In genomic region chr17:4945176-4945943, GRCh38 we compare ENCODE assay signal across 8 cellular contexts. TPM values are rescaled to one million over a fixed set of nuclear protein-coding genes. Genes with fewer than 3 reads are reported as not detected.
A peak's percentile ranks its signal among the peaks of the same experiment; 100 is the strongest.
DNase-seq lines count a peak whose midpoint lies in the region; ATAC-seq and TF ChIP-seq lines count a peak whose summit lies in the region.

No MANE protein-coding gene starts in this region.

- no peak for TF ChIP-seq CTCF in GM23338 (conservative IDR thresholded peaks at IDR 0.05; ENCODE audit: low read depth in 2 of 2)
- TF ChIP-seq CTCF in vagina (IDR thresholded peaks at IDR 0.05): no peak

- H3K9me3 ChIP-seq in vagina: no peaks in the 10 kb centered on the region

- H3K9me3 Mint-ChIP-seq in GM23338: no peaks in the 10 kb centered on the region; the same call in 2 of the 3 replicates

- peak; percentile 94 for DNase-seq in AG08395 (ENCODE audit: low spot score)
- peak; percentile 53 for DNase-seq in GM23338 (ENCODE audit: low spot score)
- peak; percentile 96 for DNase-seq in RKO (ENCODE audit: low spot score)
- DNase-seq in activated effector memory CD4-positive, alpha-beta T cell treated with anti-CD3 and anti-CD28 coated beads, Interleukin-2, amount 50 U/mL, for 16 hours: peak; percentile 94
- DNase-seq in head of caudate nucleus: peak in 41 of 42 donors; percentile 31 to 92 (median 68)
- no peak for DNase-seq in vagina (ENCODE audit: extremely low spot score in 2 of 2)

- no peak overlapping the region for H2AFZ ChIP-seq in GM23338

- H3K27me3 ChIP-seq in GM23338 (ENCODE audit: insufficient read depth): no peaks in the 10 kb centered on the region
- no peaks in the 10 kb centered on the region for H3K27me3 ChIP-seq in rectal smooth muscle tissue (ENCODE audit: control insufficient read depth, insufficient read depth, low read length)
- no peaks in the 10 kb centered on the region for H3K27me3 ChIP-seq in vagina

- H3K27ac Mint-ChIP-seq in GM23338: peak overlapping the region; percentile 92

- H3K36me3 ChIP-seq in GM23338 (ENCODE audit: insufficient read depth): peaks cover 21% of the 10 kb centered on the region
- peaks cover 35% of the 10 kb centered on the region for H3K36me3 ChIP-seq in rectal smooth muscle tissue (ENCODE audit: control insufficient read depth, insufficient read depth, low read length)
- H3K36me3 ChIP-seq in vagina: peaks cover 0 to 35% of the 10 kb centered on the region in 2 donors

- peaks cover 34% of the 10 kb centered on the region for H4K20me1 ChIP-seq in GM23338 (replicated peaks; ENCODE audit: insufficient read depth)

- H3K4me1 ChIP-seq in GM23338 (ENCODE audit: insufficient read depth) (peaks cover 34% of the 10 kb centered on the region), rectal smooth muscle tissue (ENCODE audit: control insufficient read depth, insufficient read depth, low read length) (peaks cover 26% of the 10 kb centered on the region), vagina (peaks cover 53% of the 10 kb centered on the region)

- H3K4me2 ChIP-seq in GM23338: peak overlapping the region; percentile 96

- H3K4me3 Mint-ChIP-seq in GM23338: peak overlapping the region; percentile 92

- peaks cover 30% of the 10 kb centered on the region for H3K27me3 Mint-ChIP-seq in GM23338 (ENCODE audit: insufficient read depth, low read depth, poor library complexity)

- H3K9ac ChIP-seq in rectal smooth muscle tissue (ENCODE audit: low read length): peak overlapping the region; percentile 39

- peaks cover 58% of the 10 kb centered on the region for H3K79me2 ChIP-seq in GM23338 (replicated peaks; ENCODE audit: insufficient read depth)

- H3K4me3 ChIP-seq in GM23338 (peak overlapping the region; percentile 96), rectal smooth muscle tissue (ENCODE audit: low read length) (peak overlapping the region; percentile 54), vagina (peak overlapping the region; percentile 27 to 91)

- no peak for ATAC-seq in GM23338
- no peak for ATAC-seq in GM19452 (IDR thresholded peaks at IDR 0.05; ENCODE audit: unreplicated experiment)

- H3K9me2 ChIP-seq in GM23338 (ENCODE audit: insufficient read depth): no peaks in the 10 kb centered on the region

- intact Hi-C loops in head of caudate nucleus (cut with DNase I) (no loop called here), vagina (cut with DNase I) (loop anchor here (5.0 kb wide), 1 partner anchor 52 kb away; the partner anchor contains the start of genes INCA1 and KIF1C)

- peak overlapping the region; percentile 100 for H3K27ac ChIP-seq in GM23338 (ENCODE audit: low read depth)
- H3K27ac ChIP-seq in rectal smooth muscle tissue (ENCODE audit: low read depth, low read length): peak overlapping the region; percentile 99
- H3K27ac ChIP-seq in vagina: peak overlapping the region; percentile 95

- peaks cover 38% of the 10 kb centered on the region for H3K4me1 Mint-ChIP-seq in GM23338

- H3F3A ChIP-seq in GM23338 (replicated peaks; ENCODE audit: low read depth): peaks cover 58% of the 10 kb centered on the region

- TF ChIP-seq POLR2A in vagina (IDR thresholded peaks at IDR 0.05): no peak

- peaks cover 70% of the 10 kb centered on the region for H3K36me3 Mint-ChIP-seq in GM23338 (ENCODE audit: low read depth)

TF ChIP-seq in GM23338, 12 proteins besides CTCF, POLR2A, EP300 and RAD21:
- TF ChIP-seq JUNB (IDR thresholded peaks at IDR 0.05; ENCODE audit: unreplicated experiment) (no peak), POLR2AphosphoS5 (IDR thresholded peaks at IDR 0.05; ENCODE audit: low read depth) (peak; percentile 53), CREB1 (CRISPR knock-in tag; IDR thresholded peaks at IDR 0.05; ENCODE audit: low read depth) (no peak), ETS1 (IDR thresholded peaks at IDR 0.05) (no peak), ZNF462 (CRISPR knock-in tag; IDR thresholded peaks at IDR 0.05) (no peak), NANOG (IDR thresholded peaks at IDR 0.05; ENCODE audit: borderline replicate concordance) (no peak), STAT1 (IDR thresholded peaks at IDR 0.05; ENCODE audit: unreplicated experiment) (no peak), EZH2phosphoT487 (IDR thresholded peaks at IDR 0.05; ENCODE audit: unreplicated experiment) (no peak), EZH2 (IDR thresholded peaks at IDR 0.05; ENCODE audit: low read depth, unreplicated experiment) (no peak)

RNA-seq across cellular contexts. Expression of gene PFN1, which starts 3.0 kb away (rescaled TPM):
- total RNA-seq in GM23338 (2014; rRNA removed; shearing (Covaris generic)): 1,702 and 2,002 TPM in 2 replicates
- polyA plus RNA-seq in GM23338 (2016; fragmentation: Nextera tagmentation; extraction: Ambion mirVana): 3,646 and 3,709 TPM in 2 replicates
- total RNA-seq in vagina: 811 TPM

RNA-seq across cellular contexts. Expression of gene RNF167, which starts 5.3 kb away (rescaled TPM):
- 84.4 and 87.0 TPM in 2 replicates for total RNA-seq in GM23338 (2014; rRNA removed; shearing (Covaris generic))
- 60.1 and 61.2 TPM in 2 replicates for polyA plus RNA-seq in GM23338 (2016; fragmentation: Nextera tagmentation; extraction: Ambion mirVana)
- 54.3 TPM for total RNA-seq in vagina

RNA-seq across cellular contexts. Expression of gene SLC25A11, which starts 5.5 kb away (rescaled TPM):
- total RNA-seq in GM23338 (2014; rRNA removed; shearing (Covaris generic)): 70.4 and 73.6 TPM in 2 replicates
- 35.7 and 37.8 TPM in 2 replicates for polyA plus RNA-seq in GM23338 (2016; fragmentation: Nextera tagmentation; extraction: Ambion mirVana)
- 45.7 TPM for total RNA-seq in vagina

RNA-seq across cellular contexts. Expression of gene ENO3, which starts 5.6 kb away (rescaled TPM):
- 8.9 and 12.1 TPM in 2 replicates for total RNA-seq in GM23338 (2014; rRNA removed; shearing (Covaris generic))
- polyA plus RNA-seq in GM23338 (2016; fragmentation: Nextera tagmentation; extraction: Ambion mirVana): 19.6 and 25.5 TPM in 2 replicates
- total RNA-seq in vagina: 5.6 TPM

RNA-seq across cellular contexts. Expression of gene GP1BA, which starts 13.3 kb away (rescaled TPM):
- total RNA-seq in GM23338 (2014; rRNA removed; shearing (Covaris generic)): not detected in 2 replicates
- 0.14 and 0.24 TPM in 2 replicates for polyA plus RNA-seq in GM23338 (2016; fragmentation: Nextera tagmentation; extraction: Ambion mirVana)
- not detected for total RNA-seq in vagina

Comparison
In these comparisons a context has a peak if more than half of its experiments do, and no peak if none do; other contexts are left out.
1. DNase-seq: peak in AG08395 (single experiment), GM23338 (single experiment), RKO (single experiment), activated effector memory CD4-positive, alpha-beta T cell treated with anti-CD3 and anti-CD28 coated beads, Interleukin-2, amount 50 U/mL, for 16 hours (single experiment) and head of caudate nucleus (41 of 42); none in vagina (0 of 2).
2. Peak in every context shown above with its lines, with median percentiles within 50 percentile points of each other: H3K27ac ChIP-seq and H3K4me3 ChIP-seq.